20 cellular contexts compared by ENCODE assay signal in genomic region chrX:43968347-43968746, GRCh38. TPM values are rescaled to one million over a fixed set of nuclear protein-coding genes. Genes with fewer than 3 reads are reported as not detected.
DNase-seq lines count a peak whose midpoint lies in the region; ATAC-seq, FAIRE-seq and TF ChIP-seq lines count a peak whose summit lies in the region.
"Had no signal": no experiment of that assay in that cellular context is flagged by ENCODE, and none has a peak within 500 bp of the region (broad histone marks: within the 10 kb centered on the region; RNA-seq: fewer than 3 reads in every experiment).

No MANE protein-coding gene starts in this region.

- DNase-seq in astrocyte (ENCODE audit: low read depth) (no peak), epidermal melanocyte (ENCODE audit: insufficient read length, low spot score) (peak; percentile 31), neural progenitor cell (ENCODE audit: low spot score) (no peak), RCC 7860 (ENCODE audit: low spot score) (no peak)
- no peak for DNase-seq in stimulated activated CD4-positive, alpha-beta T cell treated with anti-CD3 and anti-CD28 coated beads, Interleukin-2, amount 100 ng/mL, for 48 hours
- DNase-seq: CD4-positive, CD25-positive, alpha-beta regulatory T cell; H9; IMR-90; MV-4-11; NCI-H1417; NCI-H2029; NCI-H2171; NCI-H446; NCI-H69 had no signal

- FAIRE-seq in astrocyte (lab: Jason Lieb, UNC) (peak; percentile 34), RCC 7860 (lab: Jason Lieb, UNC) (no peak)

- H3K27ac Mint-ChIP-seq in astrocyte (ENCODE audit: unreplicated experiment), result no peak overlapping the region
- no peak overlapping the region for H3K27ac Mint-ChIP-seq in neural progenitor cell
- H3K27ac Mint-ChIP-seq: B cell; CD4-positive, CD25-positive, alpha-beta regulatory T cell; H9 had no signal

- H4K20me1 ChIP-seq in astrocyte (ENCODE audit: insufficient read depth, low read length), result no peaks in the 10 kb centered on the region
- no peaks in the 10 kb centered on the region for H4K20me1 ChIP-seq in neural progenitor cell (ENCODE audit: low read depth)

- H3K27me3 ChIP-seq in astrocyte (ENCODE audit: insufficient read depth, low read length) (no peaks in the 10 kb centered on the region), neural progenitor cell (no peaks in the 10 kb centered on the region)

- H3K4me3 Mint-ChIP-seq in astrocyte (ENCODE audit: unreplicated experiment) (no peak overlapping the region), neural progenitor cell (no peak overlapping the region)
- H3K4me3 Mint-ChIP-seq: B cell; CD4-positive, CD25-positive, alpha-beta regulatory T cell; H9 had no signal

- H3K79me2 ChIP-seq in astrocyte (ENCODE audit: insufficient read depth, low read length) (no peaks in the 10 kb centered on the region), neural progenitor cell (ENCODE audit: low read depth) (no peaks in the 10 kb centered on the region)

- H2AFZ ChIP-seq in astrocyte (ENCODE audit: low read depth, low read length) (no peak overlapping the region), neural progenitor cell (replicated peaks) (no peak overlapping the region)

- H3K4me2 ChIP-seq in astrocyte (ENCODE audit: low read length), result no peak overlapping the region
- H3K4me2 ChIP-seq in neural progenitor cell, result no peak overlapping the region

- no peaks in the 10 kb centered on the region for H3K9me3 Mint-ChIP-seq in astrocyte (ENCODE audit: unreplicated experiment)
- H3K9me3 Mint-ChIP-seq in neural progenitor cell, result peaks cover 2% of the 10 kb centered on the region

- H3K27me3 Mint-ChIP-seq in astrocyte (ENCODE audit: low read depth, unreplicated experiment), result peaks cover 3% of the 10 kb centered on the region
- peaks cover 7% of the 10 kb centered on the region for H3K27me3 Mint-ChIP-seq in neural progenitor cell (ENCODE audit: insufficient read depth, low read depth)
- H3K27me3 Mint-ChIP-seq: CD4-positive, CD25-positive, alpha-beta regulatory T cell had no signal

- H3K36me3 ChIP-seq in astrocyte (ENCODE audit: insufficient read depth, low read length) (no peaks in the 10 kb centered on the region), neural progenitor cell (no peaks in the 10 kb centered on the region)

- H3F3A ChIP-seq in neural progenitor cell (ENCODE audit: low read depth), result peaks cover 22% of the 10 kb centered on the region

- no peak overlapping the region for H3K4me3 ChIP-seq in astrocyte (ENCODE audit: insufficient read depth, low read depth, low read length)
- H3K4me3 ChIP-seq in neural progenitor cell, result no peak overlapping the region

- H3K9me3 ChIP-seq in astrocyte (ENCODE audit: insufficient read depth, low read depth, low read length), result no peaks in the 10 kb centered on the region
- H3K9me3 ChIP-seq in neural progenitor cell (ENCODE audit: low read depth), result no peaks in the 10 kb centered on the region

- TF ChIP-seq CTCF in astrocyte (IDR thresholded peaks at IDR 0.05; ENCODE audit: insufficient read depth, low read depth, low read length) (no peak), neural progenitor cell (IDR thresholded peaks at IDR 0.05) (no peak)

- H3K4me1 Mint-ChIP-seq in astrocyte (ENCODE audit: low read depth, unreplicated experiment) (peaks cover 9% of the 10 kb centered on the region), neural progenitor cell (peaks cover 22% of the 10 kb centered on the region)

- H3K9ac ChIP-seq in astrocyte (ENCODE audit: low read length) (peak overlapping the region; percentile 73), neural progenitor cell (no peak overlapping the region)

- H3K27ac ChIP-seq in astrocyte (ENCODE audit: low read depth, low read length) (no peak overlapping the region), neural progenitor cell (peak overlapping the region; percentile 90)
- H3K27ac ChIP-seq: RWPE1 had no signal

- ATAC-seq in HG03095 (IDR thresholded peaks at IDR 0.05; ENCODE audit: unreplicated experiment), result no peak
- ATAC-seq in GM18861 (IDR thresholded peaks at IDR 0.05; ENCODE audit: unreplicated experiment), result no peak

- H3K4me1 ChIP-seq in astrocyte (ENCODE audit: insufficient read depth, low read length) (peaks cover 28% of the 10 kb centered on the region), neural progenitor cell (peaks cover 26% of the 10 kb centered on the region)

- H3K36me3 Mint-ChIP-seq in astrocyte (ENCODE audit: low read depth, unreplicated experiment) (no peaks in the 10 kb centered on the region), neural progenitor cell (no peaks in the 10 kb centered on the region)
- H3K36me3 Mint-ChIP-seq: CD4-positive, CD25-positive, alpha-beta regulatory T cell had no signal

RNA-seq across cellular contexts. Expression of gene NDP, which starts 4.8 kb away (rescaled TPM):
- total RNA-seq in astrocyte, result not detected in 2 replicates
- 2.3 and 2.5 TPM in 2 replicates for total RNA-seq in neural progenitor cell (ENCODE audit: low replicate concordance)
- total RNA-seq: B cell; CD4-positive, CD25-positive, alpha-beta regulatory T cell; H9; HT1080; OCI-LY7 had no signal
